9 cellular contexts compared by ENCODE assay signal in the genomic region with DNA sequence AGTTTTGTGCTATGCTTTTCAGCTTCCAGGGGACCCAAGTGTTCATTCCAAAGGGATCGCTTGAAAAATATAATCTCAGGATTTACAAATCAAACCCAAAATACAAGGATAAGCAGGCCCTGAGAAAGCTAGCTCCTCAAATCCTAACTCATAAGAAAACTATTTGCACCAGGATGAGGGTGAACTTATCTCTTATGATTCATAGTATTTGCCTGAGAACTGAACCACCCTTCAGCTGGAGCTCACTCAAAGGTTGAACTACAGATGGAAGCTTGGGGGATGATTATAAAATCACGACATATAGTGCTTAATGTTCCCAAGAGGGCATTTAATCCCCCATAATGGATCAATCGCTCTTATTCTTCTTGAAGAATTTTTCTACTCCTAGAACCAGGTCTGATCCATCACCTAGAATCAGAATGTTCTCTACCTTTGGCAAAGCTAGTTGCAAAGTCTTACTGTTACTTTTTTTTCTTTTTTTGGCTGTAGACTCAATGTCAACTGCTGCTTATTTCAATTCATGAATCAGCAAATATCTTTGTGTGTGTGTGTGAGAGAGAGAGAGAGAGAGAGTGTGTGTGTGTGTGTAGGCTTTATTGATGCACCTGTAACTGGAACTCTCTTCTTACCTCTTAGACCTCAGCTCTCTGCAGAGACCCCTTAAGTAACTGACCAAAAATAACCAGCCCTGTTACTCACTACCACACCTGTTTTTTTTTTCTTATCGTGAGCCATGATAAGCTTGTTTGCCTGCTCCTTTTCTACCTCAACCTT. TPM values are rescaled to one million over a fixed set of nuclear protein-coding genes. Genes with fewer than 3 reads are reported as not detected.
DNase-seq lines count a peak whose midpoint lies in the region; ATAC-seq and TF ChIP-seq lines count a peak whose summit lies in the region.
"Had no signal": no experiment of that assay in that cellular context is flagged by ENCODE, and none has a peak within 500 bp of the region (broad histone marks: within the 10 kb centered on the region; RNA-seq: fewer than 3 reads in every experiment).

No MANE protein-coding gene starts in this region.

- no peak for TF ChIP-seq CTCF in AG09309 (IDR thresholded peaks at IDR 0.05; ENCODE audit: control insufficient read depth, insufficient read depth, low read depth, low read length, missing control alignments)

- no peaks in the 10 kb centered on the region for H3K9me3 ChIP-seq in mononuclear cell (ENCODE audit: low read depth, low read length)

- ATAC-seq in HG02870 (IDR thresholded peaks at IDR 0.05; ENCODE audit: unreplicated experiment): no peak
- ATAC-seq in GM19023 (IDR thresholded peaks at IDR 0.05; ENCODE audit: unreplicated experiment): no peak
- no peak for ATAC-seq in GM21367 (IDR thresholded peaks at IDR 0.05; ENCODE audit: unreplicated experiment)

- peaks cover 42% of the 10 kb centered on the region for H3K4me1 ChIP-seq in mononuclear cell (ENCODE audit: insufficient read depth, low read length)

- H3K4me3 ChIP-seq in AG09309 (ENCODE audit: control insufficient read depth, low read depth, low read length) (no peak overlapping the region), mononuclear cell (ENCODE audit: low read length) (peak overlapping the region; percentile 44)

- DNase-seq in AG09309 (ENCODE audit: low read depth) (peak; percentile 93), HT-29 (ENCODE audit: low spot score) (peak; percentile 25), amniotic stem cell (lab: John Stamatoyannopoulos, UW) (peak; percentile 83), NOMO-1 treated with DMSO at 0.1 percent for 48 hours (lab: John Stamatoyannopoulos, UW; ENCODE audit: unreplicated experiment) (no peak)
- DNase-seq: activated CD4-positive, CD25-positive, alpha-beta regulatory T cell treated with anti-CD3 and anti-CD28 coated beads, Interleukin-2, amount 50 U/mL, for 72 hours had no signal

- no peaks in the 10 kb centered on the region for H3K27me3 ChIP-seq in mononuclear cell (ENCODE audit: insufficient read depth, low read length)

RNA-seq across cellular contexts. Expression of a gene that starts 44.8 kb away (rescaled TPM):
- total RNA-seq in HT-29 (2014; rRNA removed; shearing (Covaris generic)): 1.5 and 2.1 TPM in 2 replicates
- 144 TPM for total RNA-seq in mononuclear cell

Comparison
In these comparisons a context has a peak if more than half of its experiments do, and no peak if none do; other contexts are left out.
1. RNA of a gene that starts 44.8 kb away (total RNA-seq): 144 TPM in mononuclear cell (single experiment); 1.5 to 2.1 TPM in HT-29; every median in the first group is over 10 times any median in the second.